25 cellular contexts compared by ENCODE assay signal in genomic region chr11:109490953-109491733, GRCh38.
DNase-seq lines count a peak whose midpoint lies in the region; ATAC-seq, FAIRE-seq and TF ChIP-seq lines count a peak whose summit lies in the region.
"Had no signal": no experiment of that assay in that cellular context is flagged by ENCODE, and none has a peak within 500 bp of the region (broad histone marks: within the 10 kb centered on the region; RNA-seq: fewer than 3 reads in every experiment).

No MANE protein-coding gene starts in this region.

- no peak overlapping the region for H2BK120ac ChIP-seq in mesendoderm (ENCODE audit: low read depth, low read length)

- no peak overlapping the region for H2AK5ac ChIP-seq in mesendoderm (ENCODE audit: low read length)

- no peak overlapping the region for H3K23ac ChIP-seq in mesendoderm (ENCODE audit: low read length)

- POLR2A ChIA-PET in GM10248 (lab: Yijun Ruan, JAX), result no interaction called here

- no peak overlapping the region for H3K4ac ChIP-seq in mesendoderm (ENCODE audit: low read depth, low read length)

- no peak overlapping the region for H2BK15ac ChIP-seq in mesendoderm (replicated peaks; ENCODE audit: low read depth)

- CTCF ChIA-PET in GM10248 (lab: Yijun Ruan, JAX), result no interaction called here

- no peak overlapping the region for H4K5ac ChIP-seq in mesendoderm (ENCODE audit: low read length)

- H3K79me2 ChIP-seq in astrocyte (ENCODE audit: insufficient read depth, low read length), result no peaks in the 10 kb centered on the region
- H3K79me2 ChIP-seq in mesendoderm (ENCODE audit: control insufficient read depth, insufficient read depth, low read length), result no peaks in the 10 kb centered on the region

- TF ChIP-seq CTCF in D721Med (IDR thresholded peaks at IDR 0.05; ENCODE audit: insufficient read depth, missing control alignments) (no peak), astrocyte (IDR thresholded peaks at IDR 0.05; ENCODE audit: insufficient read depth, low read depth, low read length) (no peak), GM10248 (IDR thresholded peaks at IDR 0.05; ENCODE audit: control extremely low read depth, extremely low read depth, low read depth, missing control alignments) (no peak)

- H3K9ac ChIP-seq in astrocyte (ENCODE audit: low read length) (no peak overlapping the region), mesendoderm (ENCODE audit: low read length) (no peak overlapping the region)
- H3K9ac ChIP-seq: SK-N-SH had no signal

- H3K4me3 ChIP-seq in astrocyte (ENCODE audit: insufficient read depth, low read depth, low read length) (no peak overlapping the region), mesendoderm (ENCODE audit: low read length) (no peak overlapping the region)
- H3K4me3 ChIP-seq: lower lobe of right lung, smooth muscle cell had no signal

- no peak overlapping the region for H3K27ac Mint-ChIP-seq in astrocyte (ENCODE audit: unreplicated experiment)
- no peak overlapping the region for H3K27ac Mint-ChIP-seq in activated T-cell treated with anti-CD3 and anti-CD28 coated beads, Interleukin-2, amount 50 U/mL, for 72 hours
- H3K27ac Mint-ChIP-seq: activated CD4-positive, alpha-beta memory T cell treated with anti-CD3 and anti-CD28 coated beads, Interleukin-2, amount 10 ng/mL, durations not matched to agents 7 days and 5 days; CD8-positive, alpha-beta T cell had no signal

- DNase-seq in D721Med (ENCODE audit: insufficient read length, low spot score) (no peak), MV-4-11 (lab: John Stamatoyannopoulos, UW) (peak; percentile 67), astrocyte (ENCODE audit: low read depth) (peak; percentile 73), mesendoderm (peak; percentile 6), GM10248 (ENCODE audit: extremely low spot score) (no peak), HCEC 1CT (no peak), SIG-M5 (lab: John Stamatoyannopoulos, UW) (no peak)
- DNase-seq in activated T-cell treated with anti-CD3 and anti-CD28 coated beads, Interleukin-2, amount 50 U/mL, for 72 hours, result no peak
- DNase-seq: activated CD4-positive, alpha-beta memory T cell treated with anti-CD3 and anti-CD28 coated beads, Interleukin-2, amount 10 ng/mL, durations not matched to agents 7 days and 5 days; activated CD4-positive, CD25-positive, alpha-beta regulatory T cell; activated T-cell treated with anti-CD3 and anti-CD28 coated beads for 4 hours; CD8-positive, alpha-beta T cell; central memory CD4-positive, alpha-beta T cell; DMS79; erythroblast; lower lobe of right lung; NCI-H510A; RPMI8226; SK-N-SH; stimulated activated CD4-positive, alpha-beta T cell treated with anti-CD3 and anti-CD28 coated beads, Interleukin-2, amount 100 ng/mL, for 48 hours; stimulated activated naive CD4-positive, alpha-beta T cell; T-helper 9 cell had no signal

- H3K27me3 ChIP-seq in astrocyte (ENCODE audit: insufficient read depth, low read length) (no peaks in the 10 kb centered on the region), mesendoderm (ENCODE audit: insufficient read depth, low read length, poor library complexity) (no peaks in the 10 kb centered on the region)

- H3K4me1 Mint-ChIP-seq in astrocyte (ENCODE audit: low read depth, unreplicated experiment), result no peaks in the 10 kb centered on the region
- H3K4me1 Mint-ChIP-seq in activated T-cell treated with anti-CD3 and anti-CD28 coated beads, Interleukin-2, amount 50 U/mL, for 72 hours (ENCODE audit: low read depth), result no peaks in the 10 kb centered on the region
- H3K4me1 Mint-ChIP-seq: activated CD4-positive, alpha-beta memory T cell treated with anti-CD3 and anti-CD28 coated beads, Interleukin-2, amount 10 ng/mL, durations not matched to agents 7 days and 5 days had no signal

- ATAC-seq in activated T-cell treated with anti-CD3 and anti-CD28 coated beads, Interleukin-2, amount 50 U/mL, for 72 hours (replicated peaks in 1 of 2), result no peak
- ATAC-seq: CD8-positive, alpha-beta T cell; HepG2; lower lobe of right lung had no signal

- H2AFZ ChIP-seq in astrocyte (ENCODE audit: low read depth, low read length), result no peak overlapping the region

- no peak overlapping the region for H2BK5ac ChIP-seq in mesendoderm (ENCODE audit: low read length)

- no peaks in the 10 kb centered on the region for H3K9me3 ChIP-seq in astrocyte (ENCODE audit: insufficient read depth, low read depth, low read length)
- H3K9me3 ChIP-seq: lower lobe of right lung, SK-N-SH had no signal

- H3K9me3 Mint-ChIP-seq in astrocyte (ENCODE audit: unreplicated experiment), result no peaks in the 10 kb centered on the region
- H3K9me3 Mint-ChIP-seq in activated T-cell treated with anti-CD3 and anti-CD28 coated beads, Interleukin-2, amount 50 U/mL, for 72 hours, result peaks cover 1 to 2% of the 10 kb centered on the region in 2 donors

- H3K27me3 Mint-ChIP-seq in astrocyte (ENCODE audit: low read depth, unreplicated experiment), result no peaks in the 10 kb centered on the region
- no peaks in the 10 kb centered on the region for H3K27me3 Mint-ChIP-seq in activated T-cell treated with anti-CD3 and anti-CD28 coated beads, Interleukin-2, amount 50 U/mL, for 72 hours (ENCODE audit: low read depth)
- H3K27me3 Mint-ChIP-seq: activated CD4-positive, alpha-beta memory T cell treated with anti-CD3 and anti-CD28 coated beads, Interleukin-2, amount 10 ng/mL, durations not matched to agents 7 days and 5 days had no signal

- no peak overlapping the region for H3K4me2 ChIP-seq in astrocyte (ENCODE audit: low read length)
- no peak overlapping the region for H3K4me2 ChIP-seq in mesendoderm (ENCODE audit: low read length)
- H3K4me2 ChIP-seq: SK-N-SH, smooth muscle cell had no signal

- no peaks in the 10 kb centered on the region for H3K36me3 Mint-ChIP-seq in astrocyte (ENCODE audit: low read depth, unreplicated experiment)
- H3K36me3 Mint-ChIP-seq in activated T-cell treated with anti-CD3 and anti-CD28 coated beads, Interleukin-2, amount 50 U/mL, for 72 hours (ENCODE audit: insufficient read depth in 2 of 2), result no peaks in the 10 kb centered on the region
- H3K36me3 Mint-ChIP-seq: CD8-positive, alpha-beta T cell had no signal

- no CpG with 5 or more reads among the region's 4 CpGs for WGBS in mesendoderm (ENCODE audit: extremely low coverage, insufficient coverage, low lambda C conversion rate)

- H3K4me1 ChIP-seq in astrocyte (ENCODE audit: insufficient read depth, low read length) (no peaks in the 10 kb centered on the region), mesendoderm (ENCODE audit: control insufficient read depth, low read depth, low read length) (no peaks in the 10 kb centered on the region)
- H3K4me1 ChIP-seq: lower lobe of right lung had no signal

- no peaks in the 10 kb centered on the region for H4K20me1 ChIP-seq in astrocyte (ENCODE audit: insufficient read depth, low read length)

- H3K18ac ChIP-seq in mesendoderm (ENCODE audit: low read length), result no peak overlapping the region

- peak; percentile 89 for FAIRE-seq in D721Med (lab: Jason Lieb, UNC)
- peak; percentile 20 for FAIRE-seq in astrocyte (lab: Jason Lieb, UNC)
- FAIRE-seq: H1, HepG2 had no signal

- H3K27ac ChIP-seq in astrocyte (ENCODE audit: low read depth, low read length), result no peak overlapping the region
- no peak overlapping the region for H3K27ac ChIP-seq in mesendoderm (ENCODE audit: low read depth, low read length)
- H3K27ac ChIP-seq: lower lobe of right lung had no signal

- H3K56ac ChIP-seq in mesendoderm (ENCODE audit: low read length), result no peak overlapping the region

- no peaks in the 10 kb centered on the region for H3K36me3 ChIP-seq in astrocyte (ENCODE audit: insufficient read depth, low read length)
- H3K36me3 ChIP-seq in mesendoderm (ENCODE audit: control insufficient read depth, insufficient read depth, low read length), result no peaks in the 10 kb centered on the region
- H3K36me3 ChIP-seq: lower lobe of right lung had no signal

- no peak overlapping the region for H4K8ac ChIP-seq in mesendoderm (ENCODE audit: low read depth, low read length)

- H3K4me3 Mint-ChIP-seq in astrocyte (ENCODE audit: unreplicated experiment), result no peak overlapping the region
- no peak overlapping the region for H3K4me3 Mint-ChIP-seq in activated T-cell treated with anti-CD3 and anti-CD28 coated beads, Interleukin-2, amount 50 U/mL, for 72 hours
- H3K4me3 Mint-ChIP-seq: activated CD4-positive, alpha-beta memory T cell treated with anti-CD3 and anti-CD28 coated beads, Interleukin-2, amount 10 ng/mL, durations not matched to agents 7 days and 5 days; CD8-positive, alpha-beta T cell had no signal

- no peaks in the 10 kb centered on the region for H3K79me1 ChIP-seq in mesendoderm (ENCODE audit: low read length)

Comparison
In these comparisons a context has a peak if more than half of its experiments do, and no peak if none do; other contexts are left out.
1. DNase-seq: peak in MV-4-11 (single experiment), astrocyte (single experiment) and mesendoderm (single experiment); none in D721Med (single experiment), GM10248 (single experiment), HCEC 1CT (single experiment), SIG-M5 (single experiment) and activated T-cell treated with anti-CD3 and anti-CD28 coated beads, Interleukin-2, amount 50 U/mL, for 72 hours (0 of 2).